19 cellular contexts compared by ENCODE assay signal in the genomic region with DNA sequence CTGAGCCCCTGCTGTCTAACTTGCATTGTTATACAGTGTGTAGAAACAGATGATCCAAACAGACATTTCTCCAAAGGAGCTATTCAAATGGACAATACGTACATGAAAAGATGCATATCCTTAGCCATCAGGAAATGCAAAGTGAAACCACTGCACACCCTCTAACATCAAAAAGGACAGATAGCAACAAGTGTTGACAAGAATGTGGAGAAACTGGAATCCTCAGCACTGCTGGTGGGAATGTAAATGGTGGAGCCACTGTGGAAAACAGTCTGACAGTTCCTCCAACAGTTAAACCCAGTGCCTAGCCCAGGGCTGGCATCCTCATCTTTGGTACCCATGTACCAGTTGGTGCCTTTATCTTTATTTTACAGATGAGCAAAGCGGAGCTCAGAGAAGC. TPM values are rescaled to one million over a fixed set of nuclear protein-coding genes. Genes with fewer than 3 reads are reported as not detected.
DNase-seq lines count a peak whose midpoint lies in the region; TF ChIP-seq lines count a peak whose summit lies in the region.
"Had no signal": no experiment of that assay in that cellular context is flagged by ENCODE, and none has a peak within 500 bp of the region (broad histone marks: within the 10 kb centered on the region; RNA-seq: fewer than 3 reads in every experiment).

No MANE protein-coding gene starts in this region.

- H3K4me3 Mint-ChIP-seq in activated CD4-positive, alpha-beta memory T cell treated with anti-CD3 and anti-CD28 coated beads for 36 hours: no peak overlapping the region
- no peak overlapping the region for H3K4me3 Mint-ChIP-seq in activated CD4-positive, alpha-beta memory T cell treated with anti-CD3 and anti-CD28 coated beads, Interleukin-2, amount 10 ng/mL, durations not matched to agents 7 days and 5 days
- H3K4me3 Mint-ChIP-seq: HFFc6 had no signal

- H3K9me3 Mint-ChIP-seq in activated CD4-positive, alpha-beta memory T cell treated with anti-CD3 and anti-CD28 coated beads for 36 hours: peaks cover 4% of the 10 kb centered on the region
- H3K9me3 Mint-ChIP-seq in activated CD4-positive, alpha-beta memory T cell treated with anti-CD3 and anti-CD28 coated beads, Interleukin-2, amount 10 ng/mL, durations not matched to agents 7 days and 5 days: no peaks in the 10 kb centered on the region
- H3K9me3 Mint-ChIP-seq: HFFc6 had no signal

- H3K27me3 ChIP-seq in effector memory CD4-positive, alpha-beta T cell (replicated peaks; ENCODE audit: control insufficient read depth, insufficient read depth, low read length, poor library complexity, severe bottlenecking): no peaks in the 10 kb centered on the region
- H3K27me3 ChIP-seq in neutrophil: no peaks in the 10 kb centered on the region

- H3K4me1 Mint-ChIP-seq in activated CD4-positive, alpha-beta memory T cell treated with anti-CD3 and anti-CD28 coated beads for 36 hours (ENCODE audit: low read depth): peaks cover 3% of the 10 kb centered on the region
- H3K4me1 Mint-ChIP-seq in activated CD4-positive, alpha-beta memory T cell treated with anti-CD3 and anti-CD28 coated beads, Interleukin-2, amount 10 ng/mL, durations not matched to agents 7 days and 5 days: peaks cover 7% of the 10 kb centered on the region

- peaks cover 63% of the 10 kb centered on the region for H3K36me3 Mint-ChIP-seq in activated CD4-positive, alpha-beta memory T cell treated with anti-CD3 and anti-CD28 coated beads for 36 hours
- H3K36me3 Mint-ChIP-seq in activated CD4-positive, alpha-beta memory T cell treated with anti-CD3 and anti-CD28 coated beads, Interleukin-2, amount 10 ng/mL, durations not matched to agents 7 days and 5 days (ENCODE audit: low read depth): peaks cover 82% of the 10 kb centered on the region

- POLR2A ChIA-PET in activated CD4-positive, alpha-beta memory T cell treated with anti-CD3 and anti-CD28 coated beads for 36 hours (lab: Charles Lee): interaction anchor here (0.7 to 2.1 kb wide), 2 partner anchors 10 to 71 kb away, joined by 3 to 7 read pairs; no protein-coding TSS in a partner anchor
- POLR2A ChIA-PET in activated CD4-positive, alpha-beta memory T cell treated with anti-CD3 and anti-CD28 coated beads, Interleukin-2, amount 10 ng/mL, durations not matched to agents 7 days and 5 days (lab: Charles Lee): interaction anchor here (0.7 to 6.2 kb wide), 4 partner anchors 9 to 48 kb away, joined by 3 to 36 read pairs (median 3); a partner anchor contains a TSS
- POLR2A ChIA-PET in HEK293 (lab: Yijun Ruan, JAX): interaction anchor here (1.0 kb wide), 1 partner anchor 249 kb away, joined by 3 read pairs; a partner anchor contains a TSS

- H3K4me3 ChIP-seq in HEK293 (ENCODE audit: low read depth, low read length) (no peak overlapping the region), neutrophil (ENCODE audit: low read depth in 1 of 2, low read length in 1 of 2) (no peak overlapping the region)
- no peak overlapping the region for H3K4me3 ChIP-seq in effector memory CD4-positive, alpha-beta T cell (ENCODE audit: insufficient read depth, low read depth, low read length, poor library complexity, severe bottlenecking)

- no peaks in the 10 kb centered on the region for H3K27me3 Mint-ChIP-seq in activated CD4-positive, alpha-beta memory T cell treated with anti-CD3 and anti-CD28 coated beads for 36 hours
- no peaks in the 10 kb centered on the region for H3K27me3 Mint-ChIP-seq in activated CD4-positive, alpha-beta memory T cell treated with anti-CD3 and anti-CD28 coated beads, Interleukin-2, amount 10 ng/mL, durations not matched to agents 7 days and 5 days

- DNase-seq in activated CD4-positive, alpha-beta memory T cell treated with anti-CD3 and anti-CD28 coated beads for 36 hours: no peak
- DNase-seq in activated CD4-positive, alpha-beta memory T cell treated with anti-CD3 and anti-CD28 coated beads, Interleukin-2, amount 10 ng/mL, durations not matched to agents 7 days and 5 days: no peak
- DNase-seq in effector memory CD4-positive, alpha-beta T cell: no peak
- DNase-seq in NCI-H2196 treated with DMSO at 0.1 percent for 48 hours (lab: John Stamatoyannopoulos, UW; ENCODE audit: unreplicated experiment) (no peak), DMS53 (lab: John Stamatoyannopoulos, UW) (no peak)
- DNase-seq in stimulated activated CD8-positive, alpha-beta memory T cell treated with anti-CD3 and anti-CD28 coated beads, Interleukin-4, amount 100 ng/mL, for 48 hours: no peak
- DNase-seq: Calu3, DND-41, GDM1, HFFc6, NCI-H1436, NCI-H2029 treated with DMSO at 0.1 percent for 48 hours, NCI-H510A treated with DMSO at 0.1 percent for 48 hours, SHP77 had no signal

- CTCF ChIA-PET in activated CD4-positive, alpha-beta memory T cell treated with anti-CD3 and anti-CD28 coated beads for 36 hours (lab: Charles Lee): interaction anchor here (0.8 to 3.5 kb wide), 11 partner anchors 9 to 315 kb away, joined by 3 to 46 read pairs (median 5); a partner anchor contains a TSS
- CTCF ChIA-PET in activated CD4-positive, alpha-beta memory T cell treated with anti-CD3 and anti-CD28 coated beads, Interleukin-2, amount 10 ng/mL, durations not matched to agents 7 days and 5 days (lab: Charles Lee): interaction anchor here (0.8 to 3.2 kb wide), 6 partner anchors 14 to 316 kb away, joined by 3 to 24 read pairs (median 5); a partner anchor contains a TSS
- CTCF ChIA-PET in HEK293 (lab: Yijun Ruan, JAX): interaction anchor here (0.6 to 2.8 kb wide), 14 partner anchors 9 to 1292 kb away, joined by 3 to 20 read pairs (median 4); a partner anchor contains a TSS

- H3K27ac ChIP-seq in HEK293 (ENCODE audit: extremely low read depth, low read depth, low read length) (no peak overlapping the region), neutrophil (peak overlapping the region; percentile 30)
- H3K27ac ChIP-seq in effector memory CD4-positive, alpha-beta T cell (ENCODE audit: insufficient read depth, low read length, poor library complexity, severe bottlenecking): peak overlapping the region; percentile 14
- H3K27ac ChIP-seq: C4-2B had no signal

- H3K4me1 ChIP-seq in HEK293 (ENCODE audit: control insufficient read depth, insufficient read depth, low read length) (no peaks in the 10 kb centered on the region), neutrophil (ENCODE audit: control insufficient read depth in 1 of 2, insufficient read depth in 1 of 2, low read depth in 1 of 2, low read length in 1 of 2) (peaks cover 19 to 23% of the 10 kb centered on the region in 2 experiments)
- no peaks in the 10 kb centered on the region for H3K4me1 ChIP-seq in effector memory CD4-positive, alpha-beta T cell (ENCODE audit: control insufficient read depth, insufficient read depth, low read length, poor library complexity, severe bottlenecking)

- H3K27ac Mint-ChIP-seq in activated CD4-positive, alpha-beta memory T cell treated with anti-CD3 and anti-CD28 coated beads for 36 hours: peak overlapping the region; percentile 2
- no peak overlapping the region for H3K27ac Mint-ChIP-seq in activated CD4-positive, alpha-beta memory T cell treated with anti-CD3 and anti-CD28 coated beads, Interleukin-2, amount 10 ng/mL, durations not matched to agents 7 days and 5 days
- H3K27ac Mint-ChIP-seq: HFFc6 had no signal

- H3K36me3 ChIP-seq in HEK293 (ENCODE audit: control insufficient read depth in 2 of 2, insufficient read depth in 1 of 2, low read length in 2 of 2): no peaks in the 10 kb centered on the region
- H3K36me3 ChIP-seq in effector memory CD4-positive, alpha-beta T cell (ENCODE audit: control insufficient read depth, insufficient read depth, low read length): peaks cover 72% of the 10 kb centered on the region
- peaks cover 89% of the 10 kb centered on the region for H3K36me3 ChIP-seq in neutrophil

- intact Hi-C loops in activated CD4-positive, alpha-beta memory T cell treated with anti-CD3 and anti-CD28 coated beads for 36 hours (cut with micrococcal nuclease): loop anchor here (2.0 kb wide), 1 partner anchor 49 kb away; a partner anchor contains a TSS

- TF ChIP-seq CTCF in HEK293 (tag by site-specific recombination; IDR thresholded peaks at IDR 0.05) (no peak), neutrophil (IDR thresholded peaks at IDR 0.05) (no peak)

- H3K9me3 ChIP-seq in HEK293 (ENCODE audit: control insufficient read depth, insufficient read depth, low read depth, low read length) (no peaks in the 10 kb centered on the region), neutrophil (no peaks in the 10 kb centered on the region)
- no peaks in the 10 kb centered on the region for H3K9me3 ChIP-seq in effector memory CD4-positive, alpha-beta T cell (ENCODE audit: control insufficient read depth, low read length)

TF ChIP-seq in HEK293, 187 proteins besides CTCF, POLR2A, EP300 and RAD21:
- TF ChIP-seq SCRT2 (tag by site-specific recombination; IDR thresholded peaks at IDR 0.05) (peak; percentile 74), ZNF596 (tag by site-specific recombination; IDR thresholded peaks at IDR 0.05) (no peak)

RNA-seq across cellular contexts. Expression of a gene that starts 8.5 kb away (rescaled TPM):
- total RNA-seq in activated CD4-positive, alpha-beta memory T cell treated with anti-CD3 and anti-CD28 coated beads for 36 hours: not detected
- not detected for total RNA-seq in activated CD4-positive, alpha-beta memory T cell treated with anti-CD3 and anti-CD28 coated beads, Interleukin-2, amount 10 ng/mL, durations not matched to agents 7 days and 5 days
- total RNA-seq: A172, Calu3, H1, HFFc6 had no signal

RNA-seq across cellular contexts. Expression of a gene that starts 15.3 kb away (rescaled TPM):
- not detected for total RNA-seq in activated CD4-positive, alpha-beta memory T cell treated with anti-CD3 and anti-CD28 coated beads for 36 hours
- not detected for total RNA-seq in activated CD4-positive, alpha-beta memory T cell treated with anti-CD3 and anti-CD28 coated beads, Interleukin-2, amount 10 ng/mL, durations not matched to agents 7 days and 5 days
- total RNA-seq: A172, Calu3, H1, HFFc6 had no signal

RNA-seq across cellular contexts. Expression of a gene that starts 49.6 kb away (rescaled TPM):
- total RNA-seq in activated CD4-positive, alpha-beta memory T cell treated with anti-CD3 and anti-CD28 coated beads for 36 hours: 100 to 1,000 TPM; 127 to 130 TPM
- 100 to 1,000 TPM; 350 to 355 TPM for total RNA-seq in activated CD4-positive, alpha-beta memory T cell treated with anti-CD3 and anti-CD28 coated beads, Interleukin-2, amount 10 ng/mL, durations not matched to agents 7 days and 5 days
